In genomic region chr22:28429711-28430110, GRCh38 we compare ENCODE assay signal across 23 cellular contexts.
DNase-seq lines count a peak whose midpoint lies in the region; ATAC-seq and TF ChIP-seq lines count a peak whose summit lies in the region.
"Had no signal": no experiment of that assay in that cellular context is flagged by ENCODE, and none has a peak within 500 bp of the region (broad histone marks: within the 10 kb centered on the region; RNA-seq: fewer than 3 reads in every experiment).

No MANE protein-coding gene starts in this region.

- peak overlapping the region in 2 of 5 experiments; percentile 4 to 35 for H3K4me3 Mint-ChIP-seq in brain
- H3K4me3 Mint-ChIP-seq: CD4-positive, CD25-positive, alpha-beta regulatory T cell had no signal

- no peak for ATAC-seq in GM18870 (IDR thresholded peaks at IDR 0.05; ENCODE audit: unreplicated experiment)
- ATAC-seq: HepG2, Panc1 had no signal

- no peaks in the 10 kb centered on the region for H3K9me3 Mint-ChIP-seq in brain

- no peak for TF ChIP-seq CTCF in brain (conservative IDR thresholded peaks at IDR 0.05)

- no peaks in the 10 kb centered on the region for H3K27me3 Mint-ChIP-seq in brain

- DNase-seq in AG08395 (ENCODE audit: low spot score) (peak; percentile 40), GM03348 (ENCODE audit: low spot score) (peak; percentile 47), RPMI7951 (ENCODE audit: low read depth) (peak; percentile 4), nucleus accumbens (lab: John Stamatoyannopoulos, UW) (no peak), activated T-cell treated with anti-CD3 and anti-CD28 coated beads for 4 hours (no peak)
- DNase-seq in activated CD8-positive, alpha-beta memory T cell treated with anti-CD3 and anti-CD28 coated beads, Interleukin-2, amount 50 U/mL, for 4 hours = no peak
- DNase-seq: CD4-positive, CD25-positive, alpha-beta regulatory T cell; DMS53; GDM1; Karpas-422; NCI-H1105 treated with DMSO at 0.1 percent for 48 hours; NCI-H2107; NCI-H446; NCI-H524 treated with DMSO at 0.1 percent for 48 hours; NCI-H774; NK-92 treated with Interleukin-12 subunit alpha and Interleukin-12 subunit beta, amount 100 ng/mL, for 24 hours; SIG-M5; SK-N-SH; SW 1271 had no signal

- peaks cover 8% of the 10 kb centered on the region for H3K36me3 Mint-ChIP-seq in brain
- H3K36me3 Mint-ChIP-seq: CD4-positive, CD25-positive, alpha-beta regulatory T cell had no signal

- H3K27ac Mint-ChIP-seq in brain = peak overlapping the region in 3 of 5 experiments; percentile 17 to 67 (median 26)
- H3K27ac Mint-ChIP-seq: CD4-positive, CD25-positive, alpha-beta regulatory T cell had no signal

- peaks cover 62% of the 10 kb centered on the region for H3K4me1 Mint-ChIP-seq in brain
- H3K4me1 Mint-ChIP-seq: CD4-positive, CD25-positive, alpha-beta regulatory T cell had no signal

Comparison
In these comparisons a context has a peak if more than half of its experiments do, and no peak if none do; other contexts are left out.
1. DNase-seq: peak in AG08395 (single experiment), GM03348 (single experiment) and RPMI7951 (single experiment); none in nucleus accumbens (0 of 56), activated T-cell treated with anti-CD3 and anti-CD28 coated beads for 4 hours (single experiment) and activated CD8-positive, alpha-beta memory T cell treated with anti-CD3 and anti-CD28 coated beads, Interleukin-2, amount 50 U/mL, for 4 hours (single experiment).